Comparison of ENCODE assay signal across 16 cellular contexts in genomic region chr12:27024291-27024690, GRCh38. TPM values are rescaled to one million over a fixed set of nuclear protein-coding genes. Genes with fewer than 3 reads are reported as not detected.
A peak's percentile ranks its signal among the peaks of the same experiment; 100 is the strongest.
DNase-seq lines count a peak whose midpoint lies in the region; ATAC-seq, FAIRE-seq and TF ChIP-seq lines count a peak whose summit lies in the region.
"Had no signal": no experiment of that assay in that cellular context is flagged by ENCODE, and none has a peak within 500 bp of the region (broad histone marks: within the 10 kb centered on the region; RNA-seq: fewer than 3 reads in every experiment).

No MANE protein-coding gene starts in this region.

- H3K9ac ChIP-seq in keratinocyte (ENCODE audit: control insufficient read depth, extremely low read depth, insufficient read depth, low read length): no peak overlapping the region

- H3K27me3 Mint-ChIP-seq in GM23338 (ENCODE audit: insufficient read depth, low read depth, poor library complexity): peaks cover 10% of the 10 kb centered on the region
- no peaks in the 10 kb centered on the region for H3K27me3 Mint-ChIP-seq in activated naive CD8-positive, alpha-beta T cell treated with anti-CD3 and anti-CD28 coated beads for 36 hours
- H3K27me3 Mint-ChIP-seq: stimulated activated naive CD8-positive, alpha-beta T cell treated with anti-CD3 and anti-CD28 coated beads, Interleukin-15, amount 100 ng/mL, for 72 hours had no signal

- FAIRE-seq in keratinocyte (lab: Jason Lieb, UNC): peak; percentile 26
- FAIRE-seq: G401.6 had no signal

- dilution Hi-C loops in keratinocyte (cut with MboI; ENCODE audit: extremely low pct_ligation_motif_present, low sequenced_read_pairs): no loop called here

- H3K27ac Mint-ChIP-seq in GM23338: no peak overlapping the region
- no peak overlapping the region for H3K27ac Mint-ChIP-seq in activated naive CD8-positive, alpha-beta T cell treated with anti-CD3 and anti-CD28 coated beads for 36 hours

- TF ChIP-seq CTCF in AG10803 (conservative IDR thresholded peaks at IDR 0.05; ENCODE audit: low read length) (no peak), GM23338 (conservative IDR thresholded peaks at IDR 0.05; ENCODE audit: low read depth in 2 of 2) (no peak), keratinocyte (optimal IDR thresholded peaks at IDR 0.05 in 1 of 3, IDR thresholded peaks at IDR 0.05 in 1 of 3, conservative IDR thresholded peaks at IDR 0.05 in 1 of 3; ENCODE audit: extremely low read depth in 1 of 3, insufficient read depth in 2 of 3, low read length in 3 of 3) (no peak)

- H3K4me2 ChIP-seq in GM23338: peak overlapping the region; percentile 84; the same call in 1 of the 2 replicates
- peak overlapping the region; percentile 99 for H3K4me2 ChIP-seq in keratinocyte (ENCODE audit: control insufficient read depth, extremely low read depth, insufficient read depth, low read depth, low read length)

- H3K4me1 ChIP-seq in GM23338 (ENCODE audit: insufficient read depth): peaks cover 13% of the 10 kb centered on the region
- H3K4me1 ChIP-seq in keratinocyte (ENCODE audit: control insufficient read depth, extremely low read depth, insufficient read depth, low read length): peaks cover 21% of the 10 kb centered on the region

- H3K9me3 ChIP-seq in keratinocyte (ENCODE audit: control insufficient read depth, low read depth, low read length): no peaks in the 10 kb centered on the region

- no peak overlapping the region for H2AFZ ChIP-seq in GM23338
- H2AFZ ChIP-seq in keratinocyte (ENCODE audit: control insufficient read depth, low read length): no peak overlapping the region

- H3F3A ChIP-seq in GM23338 (replicated peaks; ENCODE audit: low read depth): no peaks in the 10 kb centered on the region

- H3K4me3 Mint-ChIP-seq in GM23338: peak overlapping the region; percentile 33; the same call in 2 of the 3 replicates
- H3K4me3 Mint-ChIP-seq in activated naive CD8-positive, alpha-beta T cell treated with anti-CD3 and anti-CD28 coated beads for 36 hours: peak overlapping the region; percentile 22

- H3K4me3 ChIP-seq in AG10803 (ENCODE audit: low read length): no peak overlapping the region
- H3K4me3 ChIP-seq in GM23338: peak overlapping the region; percentile 62; the same call in 1 of the 2 replicates
- peak overlapping the region in 1 of 3 experiments; percentile 88 for H3K4me3 ChIP-seq in keratinocyte (ENCODE audit: control insufficient read depth in 2 of 3, extremely low read depth in 1 of 3, insufficient read depth in 2 of 3, low read depth in 1 of 3, low read length in 3 of 3)

- H3K36me3 ChIP-seq in GM23338 (ENCODE audit: insufficient read depth) (peaks cover 22% of the 10 kb centered on the region), keratinocyte (ENCODE audit: control insufficient read depth in 2 of 2, extremely low read depth in 1 of 2, insufficient read depth in 2 of 2, low read length in 2 of 2) (peaks cover 9 to 14% of the 10 kb centered on the region in 2 experiments)

- peaks cover 24% of the 10 kb centered on the region for H3K36me3 Mint-ChIP-seq in GM23338 (ENCODE audit: low read depth)
- H3K36me3 Mint-ChIP-seq in activated naive CD8-positive, alpha-beta T cell treated with anti-CD3 and anti-CD28 coated beads for 36 hours: peaks cover 5% of the 10 kb centered on the region

- peaks cover 12% of the 10 kb centered on the region for H4K20me1 ChIP-seq in GM23338 (replicated peaks; ENCODE audit: insufficient read depth)
- H4K20me1 ChIP-seq in keratinocyte (ENCODE audit: control insufficient read depth, extremely low read depth, insufficient read depth, low read length): no peaks in the 10 kb centered on the region

- no peaks in the 10 kb centered on the region for H3K9me3 Mint-ChIP-seq in GM23338
- no peaks in the 10 kb centered on the region for H3K9me3 Mint-ChIP-seq in activated naive CD8-positive, alpha-beta T cell treated with anti-CD3 and anti-CD28 coated beads for 36 hours
- H3K9me3 Mint-ChIP-seq: stimulated activated naive CD8-positive, alpha-beta T cell treated with anti-CD3 and anti-CD28 coated beads, Interleukin-15, amount 100 ng/mL, for 72 hours had no signal

- H3K9me2 ChIP-seq in GM23338 (ENCODE audit: insufficient read depth): no peaks in the 10 kb centered on the region

- ATAC-seq in GM23338 (no peak), GM21786 (IDR thresholded peaks at IDR 0.05; ENCODE audit: unreplicated experiment) (no peak)
- ATAC-seq: Panc1; stimulated activated naive CD8-positive, alpha-beta T cell treated with anti-CD3 and anti-CD28 coated beads, Interleukin-15, amount 100 ng/mL, for 72 hours had no signal

- H3K79me2 ChIP-seq in GM23338 (replicated peaks; ENCODE audit: insufficient read depth): peaks cover 43% of the 10 kb centered on the region
- H3K79me2 ChIP-seq in keratinocyte (ENCODE audit: control insufficient read depth, insufficient read depth, low read length): peaks cover 33% of the 10 kb centered on the region

- H3K9me1 ChIP-seq in keratinocyte (ENCODE audit: control insufficient read depth, extremely low read depth, insufficient read depth, low read length): no peaks in the 10 kb centered on the region

- DNase-seq in AG10803 (ENCODE audit: low read depth) (peak; percentile 11), GM23338 (ENCODE audit: low spot score) (no peak), keratinocyte (ENCODE audit: low read depth, low spot score) (no peak), HPDE6-E6E7 (ENCODE audit: extremely low spot score) (no peak), HT-29 (ENCODE audit: low spot score) (no peak), NCI-H446 treated with DMSO at 0.1 percent for 48 hours (lab: John Stamatoyannopoulos, UW) (no peak)
- no peak for DNase-seq in activated naive CD8-positive, alpha-beta T cell treated with anti-CD3 and anti-CD28 coated beads for 36 hours
- DNase-seq: aorta; C1 segment of cervical spinal cord; hypothalamus; Kasumi-1; stimulated activated naive CD8-positive, alpha-beta T cell treated with anti-CD3 and anti-CD28 coated beads, Interleukin-15, amount 100 ng/mL, for 72 hours had no signal

- peaks cover 15% of the 10 kb centered on the region; the same call in 2 of the 3 replicates for H3K4me1 Mint-ChIP-seq in GM23338
- H3K4me1 Mint-ChIP-seq in activated naive CD8-positive, alpha-beta T cell treated with anti-CD3 and anti-CD28 coated beads for 36 hours: peaks cover 30% of the 10 kb centered on the region

- H3K27me3 ChIP-seq in GM23338 (ENCODE audit: insufficient read depth): no peaks in the 10 kb centered on the region
- H3K27me3 ChIP-seq in keratinocyte (ENCODE audit: control insufficient read depth, extremely low read depth, insufficient read depth, low read length): no peaks in the 10 kb centered on the region

- no peak overlapping the region for H3K27ac ChIP-seq in GM23338 (ENCODE audit: low read depth)
- H3K27ac ChIP-seq in keratinocyte (ENCODE audit: control insufficient read depth, insufficient read depth, low read length): no peak overlapping the region

RNA-seq across cellular contexts. Expression of gene MED21, which starts 1.9 kb away (rescaled TPM):
- 87.8 and 87.9 TPM in 2 replicates for total RNA-seq in GM23338 (2014; rRNA removed; shearing (Covaris generic))
- polyA plus RNA-seq in GM23338 (2016; fragmentation: Nextera tagmentation; extraction: Ambion mirVana): 76.6 and 82.7 TPM in 2 replicates
- total RNA-seq in activated naive CD8-positive, alpha-beta T cell treated with anti-CD3 and anti-CD28 coated beads for 36 hours: 10 to 100 TPM; 27.8 to 29.3 TPM
- polyA plus RNA-seq in keratinocyte: 33.5 to 78.9 TPM (median 70.3 TPM) in 3 replicates
- polyA plus RNA-seq in keratinocyte (2011; ENCODE audit: low read depth): 11.9 TPM
- polyA plus RNA-seq in keratinocyte (2011; cell fraction: cytosol; rRNA removed): 22.6 and 46.6 TPM in 2 replicates
- polyA plus RNA-seq in keratinocyte (2011; cell fraction: nucleus; rRNA removed): 26.1 and 26.8 TPM in 2 replicates
- 32.4 and 43.5 TPM in 2 replicates for polyA plus RNA-seq in keratinocyte (2012; ENCODE audit: low replicate concordance)
- 41.3 to 65.1 TPM (median 58.4 TPM) in 3 replicates for polyA minus RNA-seq in keratinocyte
- 32.2 TPM for polyA minus RNA-seq in keratinocyte (2011; cell fraction: cytosol; rRNA and poly(A)+ RNA removed)
- 24.6 and 43.1 TPM in 2 replicates for polyA minus RNA-seq in keratinocyte (2011; cell fraction: nucleus; rRNA and poly(A)+ RNA removed)
- total RNA-seq in HT-29 (2014; rRNA removed; shearing (Covaris generic)): 19.5 and 23.8 TPM in 2 replicates

RNA-seq across cellular contexts. Expression of gene TM7SF3, which starts 10.1 kb away (rescaled TPM):
- total RNA-seq in GM23338 (2014; rRNA removed; shearing (Covaris generic)): 95.7 and 121 TPM in 2 replicates
- polyA plus RNA-seq in GM23338 (2016; fragmentation: Nextera tagmentation; extraction: Ambion mirVana) (23.3 and 30.3 TPM in 2 replicates), keratinocyte (228 to 461 TPM (median 407 TPM) in 3 replicates)
- total RNA-seq in activated naive CD8-positive, alpha-beta T cell treated with anti-CD3 and anti-CD28 coated beads for 36 hours: 10 to 100 TPM; 32.4 to 33.6 TPM
- polyA plus RNA-seq in keratinocyte (2011; ENCODE audit: low read depth): 53.1 TPM
- 238 and 550 TPM in 2 replicates for polyA plus RNA-seq in keratinocyte (2011; cell fraction: cytosol; rRNA removed)
- 412 and 455 TPM in 2 replicates for polyA plus RNA-seq in keratinocyte (2011; cell fraction: nucleus; rRNA removed)
- polyA plus RNA-seq in keratinocyte (2012; ENCODE audit: low replicate concordance): 126 and 170 TPM in 2 replicates
- 330 to 560 TPM (median 548 TPM) in 3 replicates for polyA minus RNA-seq in keratinocyte
- 257 TPM for polyA minus RNA-seq in keratinocyte (2011; cell fraction: cytosol; rRNA and poly(A)+ RNA removed)
- polyA minus RNA-seq in keratinocyte (2011; cell fraction: nucleus; rRNA and poly(A)+ RNA removed): 276 and 427 TPM in 2 replicates
- total RNA-seq in HT-29 (2014; rRNA removed; shearing (Covaris generic)): 146 and 162 TPM in 2 replicates

RNA-seq across cellular contexts. Expression of gene C12orf71, which starts 58.1 kb away (rescaled TPM):
- total RNA-seq in GM23338 (2014; rRNA removed; shearing (Covaris generic)): not detected in 2 replicates
- polyA plus RNA-seq in GM23338 (2016; fragmentation: Nextera tagmentation; extraction: Ambion mirVana) (not detected in 2 replicates), keratinocyte (not detected in 3 replicates)
- not detected for total RNA-seq in activated naive CD8-positive, alpha-beta T cell treated with anti-CD3 and anti-CD28 coated beads for 36 hours
- polyA plus RNA-seq in keratinocyte (2011; ENCODE audit: low read depth): not detected
- polyA plus RNA-seq in keratinocyte (2011; cell fraction: cytosol; rRNA removed): not detected in 2 replicates
- not detected in 2 replicates for polyA plus RNA-seq in keratinocyte (2011; cell fraction: nucleus; rRNA removed)
- not detected in 2 replicates for polyA plus RNA-seq in keratinocyte (2012; ENCODE audit: low replicate concordance)
- not detected in 3 replicates for polyA minus RNA-seq in keratinocyte
- polyA minus RNA-seq in keratinocyte (2011; cell fraction: cytosol; rRNA and poly(A)+ RNA removed): not detected
- not detected in 2 replicates for polyA minus RNA-seq in keratinocyte (2011; cell fraction: nucleus; rRNA and poly(A)+ RNA removed)
- total RNA-seq in HT-29 (2014; rRNA removed; shearing (Covaris generic)): not detected in 2 replicates
- total RNA-seq: aorta, lung microvascular endothelial cell had no signal
- polyA plus RNA-seq: aorta had no signal
